22 cellular contexts compared by ENCODE assay signal in genomic region chr12:90757957-90758356, GRCh38.
"Had no signal": no experiment of that assay in that cellular context is flagged by ENCODE, and none has a peak within 500 bp of the region (broad histone marks: within the 10 kb centered on the region; RNA-seq: fewer than 3 reads in every experiment).

No MANE protein-coding gene starts in this region.

- DNase-seq: hypothalamus; immature natural killer cell; kidney; lower lobe of right lung; mesendoderm; naive B cell; natural killer cell; nephron progenitor cell; occipital lobe; retina; right cardiac atrium; stimulated activated CD4-positive, alpha-beta T cell treated with anti-CD3 and anti-CD28 coated beads, Interleukin-12 subunit alpha, Interleukin-12 subunit beta, amount 100 ng/mL, for 4 hours; stimulated activated CD4-positive, alpha-beta T cell treated with anti-CD3 and anti-CD28 coated beads, Interleukin-15, amount 100 ng/mL, for 24 hours; stimulated activated CD4-positive, alpha-beta T cell treated with anti-CD3 and anti-CD28 coated beads, Interleukin-2, amount 100 ng/mL, for 24 hours; stimulated activated CD4-positive, alpha-beta T cell treated with anti-CD3 and anti-CD28 coated beads, Interleukin-4, amount 100 ng/mL, for 1 hour; stimulated activated naive B cell treated with anti-CD40 and anti-IgM and Interleukin-4, amounts not matched to agents 10 μg/mL and 1 μg/mL and 100 μg/mL, for 72 hours; stimulated activated naive CD8-positive, alpha-beta T cell treated with anti-CD3 and anti-CD28 coated beads, Interleukin-15, Interleukin-2, amounts not matched to agents 100 U/mL and 50 U/mL, for 24 hours; stomach; testis; thyroid gland; transverse colon; upper lobe of left lung had no signal
